In the genomic region with DNA sequence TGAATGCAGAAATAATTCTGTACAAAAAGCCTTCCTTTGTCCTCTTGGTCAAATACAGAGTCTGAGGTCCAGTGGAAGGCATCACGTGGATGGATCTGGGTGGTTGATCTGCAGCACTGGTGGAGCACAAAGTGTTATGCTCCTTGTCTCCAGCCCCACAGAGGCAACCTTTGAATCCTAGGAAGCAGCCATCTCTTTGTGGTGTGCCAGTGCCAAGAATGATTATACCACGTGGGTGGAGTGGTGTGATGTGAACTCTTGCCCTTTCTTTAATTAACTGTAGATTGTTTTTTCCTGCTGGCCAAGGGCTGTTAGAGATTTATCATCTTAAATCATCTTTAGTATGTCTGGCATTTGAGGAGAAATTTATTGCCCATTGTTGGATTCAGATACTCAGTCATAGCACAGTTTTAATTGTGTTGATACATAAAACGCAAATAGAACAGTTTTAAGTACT, we compare ENCODE assay signal across 11 cellular contexts. TPM values are rescaled to one million over a fixed set of nuclear protein-coding genes. Genes with fewer than 3 reads are reported as not detected.
DNase-seq lines count a peak whose midpoint lies in the region; TF ChIP-seq lines count a peak whose summit lies in the region.
"Had no signal": no experiment of that assay in that cellular context is flagged by ENCODE, and none has a peak within 500 bp of the region (broad histone marks: within the 10 kb centered on the region; RNA-seq: fewer than 3 reads in every experiment).

No MANE protein-coding gene starts in this region.

- peaks cover 12 to 61% (median 35%) of the 10 kb centered on the region in 6 donors for H3K4me1 ChIP-seq in spleen
- no peaks in the 10 kb centered on the region for H3K4me1 ChIP-seq in trophoblast cell (ENCODE audit: control insufficient read depth in 1 of 2, insufficient read depth in 2 of 2, low read length in 2 of 2)
- peaks cover 3% of the 10 kb centered on the region; the same call in 1 of the 2 replicates for H3K4me1 ChIP-seq in SJCRH30

- DNase-seq in NCI-H2107 treated with DMSO at 0.1 percent for 48 hours (lab: John Stamatoyannopoulos, UW; ENCODE audit: unreplicated experiment) (peak; percentile 78), NCI-H2107 (lab: John Stamatoyannopoulos, UW) (no peak), SK-MEL-5 (ENCODE audit: low read depth, low spot score) (peak; percentile 98), glomerular endothelial cell (ENCODE audit: extremely low read depth, low read depth, low spot score) (peak; percentile 94), spleen (no peak), trophoblast cell (no peak), SJCRH30 (no peak)
- DNase-seq in stimulated activated CD4-positive, alpha-beta T cell treated with anti-CD3 and anti-CD28 coated beads, Interleukin-2, amount 100 ng/mL, for 48 hours = no peak
- DNase-seq: activated naive CD4-positive, alpha-beta T cell treated with anti-CD3 and anti-CD28 coated beads, Interleukin-2, amount 50 U/mL, for 16 hours; NCI-H774; upper lobe of left lung had no signal

- H3K9me3 ChIP-seq in spleen = no peaks in the 10 kb centered on the region
- no peaks in the 10 kb centered on the region for H3K9me3 ChIP-seq in trophoblast cell (ENCODE audit: insufficient read depth, low read depth, low read length)
- no peaks in the 10 kb centered on the region for H3K9me3 ChIP-seq in SJCRH30 (replicated peaks)
- H3K9me3 ChIP-seq: upper lobe of left lung had no signal

- H2AFZ ChIP-seq in trophoblast cell (ENCODE audit: insufficient read depth, low read length, poor library complexity) = no peak overlapping the region

- TF ChIP-seq CTCF in spleen (IDR thresholded peaks at IDR 0.05 in 8 of 11, conservative IDR thresholded peaks at IDR 0.05 in 3 of 11) = no peak

- H3K27ac ChIP-seq in spleen (peak overlapping the region in 7 of 8 donors; percentile 7 to 66 (median 42)), trophoblast cell (ENCODE audit: low read depth, low read length) (no peak overlapping the region), SJCRH30 (no peak overlapping the region)
- H3K27ac ChIP-seq: upper lobe of left lung had no signal

- H3K4me2 ChIP-seq in trophoblast cell (ENCODE audit: low read length) = no peak overlapping the region

- intact Hi-C loops in spleen (cut with DNase I; ENCODE audit: low total_unique reads) = no loop called here

- H2BK5ac ChIP-seq in trophoblast cell (ENCODE audit: low read depth, low read length, poor library complexity) = no peak overlapping the region

- no peak overlapping the region for H4K12ac ChIP-seq in trophoblast cell (ENCODE audit: low read depth, low read length)

- no peak overlapping the region for H4K91ac ChIP-seq in trophoblast cell (ENCODE audit: low read depth, low read length)

- H3K27me3 ChIP-seq in spleen (replicated peaks in 1 of 7) (no peaks in the 10 kb centered on the region), trophoblast cell (ENCODE audit: insufficient read depth, low read length) (no peaks in the 10 kb centered on the region), SJCRH30 (no peaks in the 10 kb centered on the region)
- H3K27me3 ChIP-seq: upper lobe of left lung had no signal

- in situ Hi-C loops in SK-MEL-5 (cut with HindIII; ENCODE audit: low pct_unique_long_range_greater_than_20kb, low sequenced_read_pairs) = no loop called here

- TF ChIP-seq POLR2A in spleen (IDR thresholded peaks at IDR 0.05) = no peak

- no peak overlapping the region for H3K9ac ChIP-seq in trophoblast cell (ENCODE audit: low read length)

- 33 to 46% (median 43%) methylated on average over 3 of the region's 3 CpGs for WGBS in spleen, 5 donors
- no CpG with 5 or more reads among the region's 3 CpGs for WGBS in trophoblast cell (ENCODE audit: extremely low coverage, insufficient coverage, insufficient read length)

- no peak overlapping the region for H2BK12ac ChIP-seq in trophoblast cell (ENCODE audit: low read length)

- H2BK120ac ChIP-seq in trophoblast cell (ENCODE audit: insufficient read depth, low read length, poor library complexity) = no peak overlapping the region

- no peak overlapping the region for H4K8ac ChIP-seq in trophoblast cell (ENCODE audit: low read depth, low read length)

- H3K4ac ChIP-seq in trophoblast cell (ENCODE audit: low read depth, low read length) = no peak overlapping the region

- H3K36me3 ChIP-seq in spleen = peaks cover 0 to 29% (median 13%) of the 10 kb centered on the region in 6 donors
- peaks cover 0 to 5% of the 10 kb centered on the region in 2 experiments for H3K36me3 ChIP-seq in trophoblast cell (ENCODE audit: control insufficient read depth in 1 of 2, insufficient read depth in 2 of 2, low read length in 2 of 2)
- no peaks in the 10 kb centered on the region for H3K36me3 ChIP-seq in SJCRH30

- no peaks in the 10 kb centered on the region for H3K79me1 ChIP-seq in trophoblast cell (ENCODE audit: low read length)

- no peak overlapping the region for H3K18ac ChIP-seq in trophoblast cell (ENCODE audit: low read length)

- no peak overlapping the region for H3K23ac ChIP-seq in trophoblast cell (ENCODE audit: low read length)

- no peak overlapping the region for H2AK5ac ChIP-seq in trophoblast cell (ENCODE audit: low read length)

- H3K14ac ChIP-seq in trophoblast cell (ENCODE audit: low read length) = no peak overlapping the region

- no peaks in the 10 kb centered on the region for H3K79me2 ChIP-seq in trophoblast cell (ENCODE audit: control insufficient read depth, insufficient read depth, low read length, poor library complexity)

- no peak overlapping the region for H3K4me3 ChIP-seq in spleen
- no peak overlapping the region for H3K4me3 ChIP-seq in trophoblast cell (ENCODE audit: low read depth, low read length)
- no peak overlapping the region for H3K4me3 ChIP-seq in SJCRH30
- H3K4me3 ChIP-seq: upper lobe of left lung had no signal

RNA-seq across cellular contexts. Expression of a gene that starts 31.1 kb away (rescaled TPM):
- 22.5 and 23.7 TPM in 2 replicates for total RNA-seq in SK-MEL-5 (2014; rRNA removed; shearing (Covaris generic))
- polyA plus RNA-seq in SK-MEL-5 (2015; cell fraction: cytosol; rRNA removed) = 23.8 and 33.2 TPM in 2 replicates
- polyA plus RNA-seq in SK-MEL-5 (2015; cell fraction: nucleus; rRNA removed) = 28.3 and 31.7 TPM in 2 replicates
- 33.1 and 66.8 TPM in 2 replicates for total RNA-seq in glomerular endothelial cell
- total RNA-seq in spleen = 10 to 100 TPM; 27.9 to 84.3 (median 50.7) TPM
- 10 to 100 TPM; 11.8 to 18.2 (median 12.9) TPM for polyA plus RNA-seq in spleen
- polyA plus RNA-seq in trophoblast cell (2013) = 16.3 and 17.4 TPM in 2 replicates
- total RNA-seq in SJCRH30 (2014; rRNA removed; shearing (Covaris generic)) = 3.8 and 4.1 TPM in 2 replicates

Comparison
In these comparisons a context has a peak if more than half of its experiments do, and no peak if none do; other contexts are left out.
1. DNase-seq: peak in NCI-H2107 treated with DMSO at 0.1 percent for 48 hours (single experiment), SK-MEL-5 (single experiment) and glomerular endothelial cell (single experiment); none in NCI-H2107 (single experiment), spleen (single experiment), trophoblast cell (0 of 2), SJCRH30 (0 of 2) and stimulated activated CD4-positive, alpha-beta T cell treated with anti-CD3 and anti-CD28 coated beads, Interleukin-2, amount 100 ng/mL, for 48 hours (0 of 2).
2. H3K27ac ChIP-seq: peak in spleen (7 of 8); none in trophoblast cell (single experiment) and SJCRH30 (single experiment).